11 cellular contexts compared by ENCODE assay signal in genomic region chr7:93921190-93921585, GRCh38. TPM values are rescaled to one million over a fixed set of nuclear protein-coding genes. Genes with fewer than 3 reads are reported as not detected.
A peak's percentile ranks its signal among the peaks of the same experiment; 100 is the strongest.
DNase-seq lines count a peak whose midpoint lies in the region; TF ChIP-seq lines count a peak whose summit lies in the region.
"Had no signal": no experiment of that assay in that cellular context is flagged by ENCODE, and none has a peak within 500 bp of the region (broad histone marks: within the 10 kb centered on the region; RNA-seq: fewer than 3 reads in every experiment).

No MANE protein-coding gene starts in this region.

- H4K20me1 ChIP-seq in OCI-LY1 (ENCODE audit: insufficient read depth, low read length), result no peaks in the 10 kb centered on the region
- no peaks in the 10 kb centered on the region for H4K20me1 ChIP-seq in neural progenitor cell (ENCODE audit: low read depth)

- H3F3A ChIP-seq in OCI-LY1 (ENCODE audit: insufficient read depth, low read length), result no peaks in the 10 kb centered on the region
- peaks cover 10% of the 10 kb centered on the region for H3F3A ChIP-seq in neural progenitor cell (ENCODE audit: low read depth)

- H3K9me2 ChIP-seq in OCI-LY1 (ENCODE audit: low read depth, low read length), result no peaks in the 10 kb centered on the region

- H3K79me2 ChIP-seq in OCI-LY1 (ENCODE audit: insufficient read depth, low read length), result no peaks in the 10 kb centered on the region
- H3K79me2 ChIP-seq in neural progenitor cell (ENCODE audit: low read depth), result no peaks in the 10 kb centered on the region

- peak overlapping the region; percentile 74 for H3K4me3 ChIP-seq in AG04449 (ENCODE audit: low read depth, low read length)
- H3K4me3 ChIP-seq in OCI-LY1 (ENCODE audit: low read depth, low read length, poor library complexity, severe bottlenecking), result peak overlapping the region; percentile 59
- H3K4me3 ChIP-seq in endodermal cell (ENCODE audit: low read length), result peak overlapping the region; percentile 78
- H3K4me3 ChIP-seq in neural progenitor cell, result peak overlapping the region; percentile 51

- no peaks in the 10 kb centered on the region for H3K36me3 Mint-ChIP-seq in endodermal cell (ENCODE audit: low read depth)
- peaks cover 9% of the 10 kb centered on the region for H3K36me3 Mint-ChIP-seq in neural progenitor cell

- no peaks in the 10 kb centered on the region for H3K36me3 ChIP-seq in OCI-LY1 (ENCODE audit: insufficient read depth, low read length)
- H3K36me3 ChIP-seq in endodermal cell (ENCODE audit: control insufficient read depth, insufficient read depth, low read length), result no peaks in the 10 kb centered on the region
- H3K36me3 ChIP-seq in neural progenitor cell, result no peaks in the 10 kb centered on the region

- peaks cover 10% of the 10 kb centered on the region for H3K4me1 Mint-ChIP-seq in endodermal cell
- H3K4me1 Mint-ChIP-seq in neural progenitor cell, result peaks cover 29% of the 10 kb centered on the region

- peak overlapping the region; percentile 40 for H2AFZ ChIP-seq in OCI-LY1 (ENCODE audit: low read length)
- H2AFZ ChIP-seq in neural progenitor cell (replicated peaks), result peak overlapping the region; percentile 94

- CTCF ChIA-PET in AG04449 (lab: Yijun Ruan, JAX), result interaction anchor here (0.9 to 3.1 kb wide), 9 partner anchors 10 to 366 kb away, joined by 3 to 26 read pairs (median 5); no protein-coding TSS in a partner anchor

- H3K27me3 ChIP-seq in OCI-LY1 (ENCODE audit: insufficient read depth, low read length) (no peaks in the 10 kb centered on the region), endodermal cell (ENCODE audit: control insufficient read depth, insufficient read depth, low read length, poor library complexity, severe bottlenecking) (no peaks in the 10 kb centered on the region), neural progenitor cell (peaks cover 7% of the 10 kb centered on the region)

- TF ChIP-seq CTCF in AG04449 (IDR thresholded peaks at IDR 0.05; ENCODE audit: insufficient read depth, low read length, missing control alignments) (no peak), OCI-LY1 (IDR thresholded peaks at IDR 0.05; ENCODE audit: low read length) (no peak), endodermal cell (conservative IDR thresholded peaks at IDR 0.05) (no peak), neural progenitor cell (IDR thresholded peaks at IDR 0.05) (no peak)

- H3K27ac Mint-ChIP-seq in endodermal cell (no peak overlapping the region), neural progenitor cell (peak overlapping the region; percentile 99)

- POLR2A ChIA-PET in AG04449 (lab: Yijun Ruan, JAX), result interaction anchor here (0.7 to 1.1 kb wide), 2 partner anchors 24 to 261 kb away, joined by 3 to 4 read pairs; no protein-coding TSS in a partner anchor

- H3K9me3 ChIP-seq in OCI-LY1 (ENCODE audit: low read length), result no peaks in the 10 kb centered on the region
- no peaks in the 10 kb centered on the region for H3K9me3 ChIP-seq in endodermal cell (ENCODE audit: control insufficient read depth, low read length)
- no peaks in the 10 kb centered on the region for H3K9me3 ChIP-seq in neural progenitor cell (ENCODE audit: low read depth)

- no peak for DNase-seq in AG04449 (ENCODE audit: low read depth, low spot score)
- no peak for DNase-seq in endodermal cell
- no peak for DNase-seq in neural progenitor cell (ENCODE audit: low spot score)
- DNase-seq in HPDE6-E6E7 (ENCODE audit: extremely low spot score), result no peak
- DNase-seq in activated effector memory CD4-positive, alpha-beta T cell treated with anti-CD3 and anti-CD28 coated beads, Interleukin-2, amount 50 U/mL, for 16 hours, result no peak
- no peak for DNase-seq in DMS 273 (lab: John Stamatoyannopoulos, UW; ENCODE audit: unreplicated experiment)
- DNase-seq in amniotic stem cell (lab: John Stamatoyannopoulos, UW), result no peak
- DNase-seq: Kasumi-1 had no signal

- peak overlapping the region; percentile 67 for H3K4me3 Mint-ChIP-seq in endodermal cell
- H3K4me3 Mint-ChIP-seq in neural progenitor cell, result peak overlapping the region; percentile 92

- H3K9me3 Mint-ChIP-seq in endodermal cell (no peaks in the 10 kb centered on the region), neural progenitor cell (no peaks in the 10 kb centered on the region)

- H3K27ac ChIP-seq in OCI-LY1 (ENCODE audit: low read depth, low read length, poor library complexity, severe bottlenecking) (no peak overlapping the region), endodermal cell (ENCODE audit: low read depth, low read length) (no peak overlapping the region), neural progenitor cell (no peak overlapping the region)

- H3K27me3 Mint-ChIP-seq in endodermal cell (ENCODE audit: insufficient read depth) (peaks cover 5% of the 10 kb centered on the region), neural progenitor cell (ENCODE audit: insufficient read depth, low read depth) (peaks cover 2% of the 10 kb centered on the region)

- H3K9ac ChIP-seq in OCI-LY1 (ENCODE audit: low read length), result peak overlapping the region; percentile 56; the same call in 1 of the 2 replicates
- H3K9ac ChIP-seq in endodermal cell (ENCODE audit: extremely low read depth, low read length, poor library complexity, severe bottlenecking), result no peak overlapping the region
- H3K9ac ChIP-seq in neural progenitor cell, result no peak overlapping the region

- 88% methylated on average over 6 of the region's 8 CpGs; no CpG with 5 or more reads in 1 of the 2 experiments for WGBS in endodermal cell (ENCODE audit: insufficient coverage in 1 of 2, insufficient read length in 1 of 2), 2 experiments

- H3K4me1 ChIP-seq in OCI-LY1 (ENCODE audit: insufficient read depth, low read length, severe bottlenecking) (peaks cover 63% of the 10 kb centered on the region), endodermal cell (ENCODE audit: control insufficient read depth, insufficient read depth, low read length) (no peaks in the 10 kb centered on the region), neural progenitor cell (peaks cover 19% of the 10 kb centered on the region)

- H3K4me2 ChIP-seq in OCI-LY1 (ENCODE audit: low read length) (peak overlapping the region; percentile 56), neural progenitor cell (peak overlapping the region; percentile 76)

RNA-seq across cellular contexts. Expression of gene GNG11, which starts 0.3 kb away (rescaled TPM):
- total RNA-seq in endodermal cell, result 1 to 10 TPM; 1.3 to 3.1 TPM
- polyA plus RNA-seq in endodermal cell (2013, experiment 1 of 2), result 11.1 TPM
- 15.6 TPM for polyA plus RNA-seq in endodermal cell (2013, experiment 2 of 2)
- 0.56 and 0.86 TPM in 2 replicates for total RNA-seq in neural progenitor cell (ENCODE audit: low replicate concordance)

RNA-seq across cellular contexts. Expression of gene GNGT1, which starts 14.8 kb away (rescaled TPM):
- total RNA-seq in endodermal cell, result under 1 TPM in 1 of 2 donors, not detected in 1; 0.22 TPM
- polyA plus RNA-seq in endodermal cell (2013, experiment 1 of 2), result not detected
- not detected for polyA plus RNA-seq in endodermal cell (2013, experiment 2 of 2)
- total RNA-seq in neural progenitor cell (ENCODE audit: low replicate concordance), result 0.06 TPM in 1 of 2 replicates, not detected in the other
- total RNA-seq: cerebellum, Daoy had no signal

RNA-seq across cellular contexts. Expression of gene TFPI2, which starts 30.6 kb away (rescaled TPM):
- total RNA-seq in endodermal cell, result 1 to 10 TPM; 2.3 to 3.1 TPM
- polyA plus RNA-seq in endodermal cell (2013, experiment 1 of 2), result 12.8 TPM
- 19.9 TPM for polyA plus RNA-seq in endodermal cell (2013, experiment 2 of 2)
- 1.5 and 5.8 TPM in 2 replicates for total RNA-seq in neural progenitor cell (ENCODE audit: low replicate concordance)
